7 cellular contexts compared by ENCODE assay signal in genomic region chr4:10115657-10116624, GRCh38. TPM values are rescaled to one million over a fixed set of nuclear protein-coding genes. Genes with fewer than 3 reads are reported as not detected.
DNase-seq lines count a peak whose midpoint lies in the region; FAIRE-seq and TF ChIP-seq lines count a peak whose summit lies in the region.

No MANE protein-coding gene starts in this region.

- no peaks in the 10 kb centered on the region for H3K27me3 Mint-ChIP-seq in activated CD4-positive, alpha-beta memory T cell treated with anti-CD3 and anti-CD28 coated beads, Interleukin-2, amount 10 ng/mL, durations not matched to agents 7 days and 5 days

- H3K36me3 Mint-ChIP-seq in activated CD4-positive, alpha-beta memory T cell treated with anti-CD3 and anti-CD28 coated beads, Interleukin-2, amount 10 ng/mL, durations not matched to agents 7 days and 5 days (ENCODE audit: low read depth) = peaks cover 56% of the 10 kb centered on the region

- DNase-seq in GM18507 (ENCODE audit: extremely low spot score, insufficient read length, low read depth) = peak; percentile 66
- no peak for DNase-seq in HFF-Myc (ENCODE audit: extremely low read depth, low read depth)
- DNase-seq in NCI-H1105 (lab: John Stamatoyannopoulos, UW) = peak; percentile 13
- DNase-seq in activated CD4-positive, alpha-beta memory T cell treated with anti-CD3 and anti-CD28 coated beads, Interleukin-2, amount 10 ng/mL, durations not matched to agents 7 days and 5 days = peak; percentile 84
- peak; percentile 63 to 67 (median 65) for DNase-seq in effector memory CD4-positive, alpha-beta T cell

- H3K27ac Mint-ChIP-seq in activated CD4-positive, alpha-beta memory T cell treated with anti-CD3 and anti-CD28 coated beads, Interleukin-2, amount 10 ng/mL, durations not matched to agents 7 days and 5 days = peak overlapping the region; percentile 86

- H3K9me3 ChIP-seq in effector memory CD4-positive, alpha-beta T cell (ENCODE audit: control insufficient read depth, low read length) = no peaks in the 10 kb centered on the region
- H3K9me3 ChIP-seq in mucosa of rectum (ENCODE audit: control insufficient read depth in 2 of 2, low read length in 2 of 2) = no peaks in the 10 kb centered on the region
- H3K9me3 ChIP-seq in stomach smooth muscle (ENCODE audit: control insufficient read depth in 2 of 2, low read length in 2 of 2) = no peaks in the 10 kb centered on the region

- peak overlapping the region; percentile 95 for H3K27ac ChIP-seq in effector memory CD4-positive, alpha-beta T cell (ENCODE audit: insufficient read depth, low read length, poor library complexity, severe bottlenecking)
- H3K27ac ChIP-seq in mucosa of rectum (ENCODE audit: low read depth in 2 of 2, low read length in 2 of 2) (peak overlapping the region; percentile 96 to 98), stomach smooth muscle (ENCODE audit: low read length) (peak overlapping the region; percentile 79)

- no peak for TF ChIP-seq CTCF in HFF-Myc (IDR thresholded peaks at IDR 0.05; ENCODE audit: low read depth, low read length, missing control alignments)

- peak overlapping the region; percentile 94 for H3K4me3 Mint-ChIP-seq in activated CD4-positive, alpha-beta memory T cell treated with anti-CD3 and anti-CD28 coated beads, Interleukin-2, amount 10 ng/mL, durations not matched to agents 7 days and 5 days

- peaks cover 44% of the 10 kb centered on the region for H3K36me3 ChIP-seq in effector memory CD4-positive, alpha-beta T cell (ENCODE audit: control insufficient read depth, insufficient read depth, low read length)
- H3K36me3 ChIP-seq in mucosa of rectum (ENCODE audit: control insufficient read depth in 2 of 2, insufficient read depth in 2 of 2, low read length in 2 of 2) (peaks cover 40 to 43% of the 10 kb centered on the region in 2 donors), stomach smooth muscle (ENCODE audit: control insufficient read depth in 2 of 2, insufficient read depth in 2 of 2, low read length in 2 of 2) (peaks cover 31 to 37% of the 10 kb centered on the region in 2 donors)

- POLR2A ChIA-PET in activated CD4-positive, alpha-beta memory T cell treated with anti-CD3 and anti-CD28 coated beads, Interleukin-2, amount 10 ng/mL, durations not matched to agents 7 days and 5 days (lab: Charles Lee) = interaction anchor here (0.9 to 21.9 kb wide), 10 partner anchors 10 to 341 kb away, joined by 3 to 503 read pairs (median 6); partner anchors contain the start of gene ZNF518B

- H3K4me3 ChIP-seq in HFF-Myc (replicated peaks; ENCODE audit: low read depth, low read length) (peak overlapping the region; percentile 85), mucosa of rectum (ENCODE audit: low read length in 2 of 2) (peak overlapping the region; percentile 82 to 90), stomach smooth muscle (ENCODE audit: low read length in 2 of 2) (peak overlapping the region; percentile 76 to 88)
- H3K4me3 ChIP-seq in effector memory CD4-positive, alpha-beta T cell (ENCODE audit: insufficient read depth, low read depth, low read length, poor library complexity, severe bottlenecking) = peak overlapping the region; percentile 74

- peaks cover 65% of the 10 kb centered on the region for H3K4me1 Mint-ChIP-seq in activated CD4-positive, alpha-beta memory T cell treated with anti-CD3 and anti-CD28 coated beads, Interleukin-2, amount 10 ng/mL, durations not matched to agents 7 days and 5 days

- peaks cover 47% of the 10 kb centered on the region for H3K4me1 ChIP-seq in effector memory CD4-positive, alpha-beta T cell (ENCODE audit: control insufficient read depth, insufficient read depth, low read length, poor library complexity, severe bottlenecking)
- H3K4me1 ChIP-seq in mucosa of rectum (ENCODE audit: control insufficient read depth in 2 of 2, insufficient read depth in 2 of 2, low read length in 2 of 2) = peaks cover 40 to 51% of the 10 kb centered on the region in 2 donors
- peaks cover 73% of the 10 kb centered on the region for H3K4me1 ChIP-seq in stomach smooth muscle (ENCODE audit: control insufficient read depth, insufficient read depth, low read length)

- H3K9ac ChIP-seq in mucosa of rectum (ENCODE audit: low read depth in 1 of 2, low read length in 2 of 2) = peak overlapping the region; percentile 89
- H3K9ac ChIP-seq in stomach smooth muscle (ENCODE audit: low read length in 2 of 2) = peak overlapping the region; percentile 74 to 84

- no peaks in the 10 kb centered on the region for H3K9me3 Mint-ChIP-seq in activated CD4-positive, alpha-beta memory T cell treated with anti-CD3 and anti-CD28 coated beads, Interleukin-2, amount 10 ng/mL, durations not matched to agents 7 days and 5 days

- CTCF ChIA-PET in activated CD4-positive, alpha-beta memory T cell treated with anti-CD3 and anti-CD28 coated beads, Interleukin-2, amount 10 ng/mL, durations not matched to agents 7 days and 5 days (lab: Charles Lee) = interaction anchor here (1.1 to 6.1 kb wide), 6 partner anchors 9 to 97 kb away, joined by 3 to 26 read pairs (median 8); no protein-coding TSS in a partner anchor

- peak; percentile 84 for FAIRE-seq in GM18507 (lab: Jason Lieb, UNC)

- no peaks in the 10 kb centered on the region for H3K27me3 ChIP-seq in effector memory CD4-positive, alpha-beta T cell (replicated peaks; ENCODE audit: control insufficient read depth, insufficient read depth, low read length, poor library complexity, severe bottlenecking)
- H3K27me3 ChIP-seq in mucosa of rectum (ENCODE audit: control insufficient read depth in 2 of 2, insufficient read depth in 2 of 2, low read length in 2 of 2) (no peaks in the 10 kb centered on the region), stomach smooth muscle (ENCODE audit: control insufficient read depth in 1 of 2, insufficient read depth in 2 of 2, low read length in 2 of 2) (no peaks in the 10 kb centered on the region)

RNA-seq across cellular contexts. Expression of gene WDR1, which starts 0.7 kb away (rescaled TPM):
- 100 to 1,000 TPM; 463 to 465 TPM for total RNA-seq in activated CD4-positive, alpha-beta memory T cell treated with anti-CD3 and anti-CD28 coated beads, Interleukin-2, amount 10 ng/mL, durations not matched to agents 7 days and 5 days
